ENCODE assay signal across 8 cellular contexts in genomic region chr7:75077552-75077951, GRCh38. TPM values are rescaled to one million over a fixed set of nuclear protein-coding genes. Genes with fewer than 3 reads are reported as not detected.
A peak's percentile ranks its signal among the peaks of the same experiment; 100 is the strongest.
DNase-seq lines count a peak whose midpoint lies in the region; FAIRE-seq and TF ChIP-seq lines count a peak whose summit lies in the region.
"Not testable (repeated sequence)": the region's sequence is repeated elsewhere in the genome, so short reads cannot be mapped to it uniquely, and the experiment has no call there.

No MANE protein-coding gene starts in this region.

- not testable (repeated sequence) for TF ChIP-seq POLR2A in spleen (IDR thresholded peaks at IDR 0.05)

- intact Hi-C loops in kidney (cut with DNase I); spleen (cut with DNase I; ENCODE audit: low total_unique reads); tibial artery (cut with DNase I; ENCODE audit: low total_unique reads): not testable (repeated sequence)

- not testable (repeated sequence) for H3K4me3 ChIP-seq in kidney (ENCODE audit: low read length in 2 of 2); spleen; tibial artery

- H3K9me3 ChIP-seq in kidney (ENCODE audit: control insufficient read depth in 1 of 2, low read length in 2 of 2); spleen; tibial artery: not testable (repeated sequence)

- H3K4me1 ChIP-seq in kidney (ENCODE audit: control insufficient read depth in 1 of 2, insufficient read depth in 1 of 2, low read depth in 1 of 2, low read length in 2 of 2); tibial artery: not testable (repeated sequence)
- H3K4me1 ChIP-seq in spleen = peaks cover 6 to 18% (median 9%) of the 10 kb centered on the region in 6 donors

- WGBS in spleen, 5 donors = 17 to 34% (median 19%) methylated on average over 5 of the region's 5 CpGs

- not testable (repeated sequence) for H3K27me3 ChIP-seq in spleen (replicated peaks in 1 of 7); tibial artery

- H3K9ac ChIP-seq in kidney (ENCODE audit: low read length in 2 of 2) = not testable (repeated sequence)

- H3K36me3 ChIP-seq in kidney (ENCODE audit: control insufficient read depth in 1 of 2, insufficient read depth in 2 of 2, low read length in 2 of 2); spleen; tibial artery: not testable (repeated sequence)

- FAIRE-seq in kidney (lab: Jason Lieb, UNC) = peak; percentile 93

- DNase-seq in GF-D8 (lab: John Stamatoyannopoulos, UW) = peak; percentile 55
- DNase-seq in NCI-H187 (lab: John Stamatoyannopoulos, UW) = peak; percentile 45 to 53
- DNase-seq in SKM-1 (lab: John Stamatoyannopoulos, UW; ENCODE audit: unreplicated experiment) = peak; percentile 38
- DNase-seq in activated CD8-positive, alpha-beta memory T cell treated with anti-CD3 and anti-CD28 coated beads, Interleukin-2, amount 50 U/mL, for 1 hour (ENCODE audit: extremely low read depth) = peak; percentile 37
- DNase-seq in central memory CD4-positive, alpha-beta T cell = peak; percentile 66
- not testable (repeated sequence) for DNase-seq in kidney
- DNase-seq in spleen = peak; percentile 85
- peak; percentile 70 to 82 for DNase-seq in tibial artery

- H3K27ac ChIP-seq in kidney (ENCODE audit: low read depth in 2 of 2, low read length in 2 of 2); tibial artery: not testable (repeated sequence)
- H3K27ac ChIP-seq in spleen = peak overlapping the region in 1 of 8 donors; percentile 18

- TF ChIP-seq CTCF in kidney (IDR thresholded peaks at IDR 0.05; ENCODE audit: borderline replicate concordance, extremely low read depth, insufficient read depth) (peak; percentile 48), spleen (IDR thresholded peaks at IDR 0.05 in 8 of 11, conservative IDR thresholded peaks at IDR 0.05 in 3 of 11) (peak; percentile 19 to 78 (median 55)), tibial artery (IDR thresholded peaks at IDR 0.05) (peak; percentile 42 to 80)

RNA-seq across cellular contexts. Expression of gene RCC1L, which starts 4.0 kb away (rescaled TPM):
- total RNA-seq in kidney (37.0 TPM), spleen (10 to 100 TPM; 30.4 to 38.0 (median 32.7) TPM)
- polyA plus RNA-seq in kidney (ENCODE audit: insufficient read depth, low read depth, low replicate concordance) (52.3 TPM), spleen (10 to 100 TPM; 18.7 to 34.4 (median 28.4) TPM)

RNA-seq across cellular contexts. Expression of gene GTF2IRD2B, which starts 14.8 kb away (rescaled TPM):
- total RNA-seq in kidney = 59.9 TPM
- polyA plus RNA-seq in kidney (ENCODE audit: insufficient read depth, low read depth, low replicate concordance) = 17.5 TPM
- 10 to 100 TPM; 33.8 to 65.4 (median 49.2) TPM for total RNA-seq in spleen
- polyA plus RNA-seq in spleen = 10 to 100 TPM; 10.1 to 13.8 (median 13.1) TPM
